Comparison of ENCODE assay signal across 15 cellular contexts in genomic region chr12:131720241-131720640, GRCh38. TPM values are rescaled to one million over a fixed set of nuclear protein-coding genes. Genes with fewer than 3 reads are reported as not detected.
DNase-seq lines count a peak whose midpoint lies in the region; ATAC-seq and TF ChIP-seq lines count a peak whose summit lies in the region.
"Had no signal": no experiment of that assay in that cellular context is flagged by ENCODE, and none has a peak within 500 bp of the region (broad histone marks: within the 10 kb centered on the region; RNA-seq: fewer than 3 reads in every experiment).

No MANE protein-coding gene starts in this region.

- no peaks in the 10 kb centered on the region for H3K79me1 ChIP-seq in H9 (ENCODE audit: insufficient read depth, low read depth, low read length, poor library complexity, severe bottlenecking)

- H3K9me3 ChIP-seq in H9 (ENCODE audit: control insufficient read depth, low read depth, low read length) (no peaks in the 10 kb centered on the region), HUES6 (ENCODE audit: control insufficient read depth, insufficient read depth, low read depth, low read length) (no peaks in the 10 kb centered on the region), osteoblast (ENCODE audit: low read depth, low read length) (no peaks in the 10 kb centered on the region), gastrocnemius medialis (no peaks in the 10 kb centered on the region)

- DNase-seq in H9: no peak
- DNase-seq in osteoblast (ENCODE audit: insufficient read length, low spot score, missing footprints): no peak
- no peak for DNase-seq in NCI-H748 (lab: John Stamatoyannopoulos, UW; ENCODE audit: unreplicated experiment)
- DNase-seq in gastrocnemius medialis: no peak
- DNase-seq: ACHN, COR-L47, DMS153, GOT3, Kasumi-1, NCI-H187 treated with DMSO at 0.1 percent for 48 hours, NCI-H69 had no signal

- no peak overlapping the region for H3K56ac ChIP-seq in H9 (ENCODE audit: insufficient read length, low read depth, low read length)

- no peak overlapping the region for H2BK20ac ChIP-seq in H9 (ENCODE audit: low read depth, low read length, poor library complexity, severe bottlenecking)

- no CpG with 5 or more reads among the region's 8 CpGs for WGBS in H9 (ENCODE audit: extremely low coverage, insufficient read length, low lambda C conversion rate)

- H3K4me2 ChIP-seq in H9 (ENCODE audit: insufficient read depth, insufficient read length, low read length): no peak overlapping the region
- no peak overlapping the region for H3K4me2 ChIP-seq in osteoblast (ENCODE audit: insufficient read depth, low read length)

- H3K36me3 ChIP-seq in HUES6 (ENCODE audit: control insufficient read depth, insufficient read depth, low read length): peaks cover 78% of the 10 kb centered on the region
- H3K36me3 ChIP-seq in osteoblast (ENCODE audit: insufficient read depth, low read length): peaks cover 68% of the 10 kb centered on the region
- H3K36me3 ChIP-seq in gastrocnemius medialis: peaks cover 3 to 78% of the 10 kb centered on the region in 2 donors

- no peak overlapping the region for H3K18ac ChIP-seq in H9 (ENCODE audit: insufficient read length, low read depth, low read length)

- no peak overlapping the region for H3K4me3 Mint-ChIP-seq in H9
- H3K4me3 Mint-ChIP-seq in brain: no peak overlapping the region
- H3K4me3 Mint-ChIP-seq: IgD-negative memory B cell had no signal

- no peak overlapping the region for H4K91ac ChIP-seq in H9 (ENCODE audit: insufficient read length, low read depth, low read length)

- H3K23ac ChIP-seq in H9 (ENCODE audit: insufficient read length, low read depth, low read length): no peak overlapping the region

- H4K8ac ChIP-seq in H9 (replicated peaks; ENCODE audit: insufficient read length, low read depth, low read length): no peak overlapping the region

- no peak overlapping the region for H2BK15ac ChIP-seq in H9 (ENCODE audit: low read depth, low read length)

- H3K79me2 ChIP-seq in H9 (ENCODE audit: insufficient read depth, low read length): peaks cover under 1% of the 10 kb centered on the region; the same call in 1 of the 2 replicates
- H3K79me2 ChIP-seq in osteoblast (ENCODE audit: insufficient read depth, low read length): peaks cover 65% of the 10 kb centered on the region

- H3K9me3 Mint-ChIP-seq in H9: no peaks in the 10 kb centered on the region
- H3K9me3 Mint-ChIP-seq in brain: no peaks in the 10 kb centered on the region
- H3K9me3 Mint-ChIP-seq: IgD-negative memory B cell had no signal

- in situ Hi-C loops in gastrocnemius medialis (cut with MboI; ENCODE audit: low sequenced_read_pairs in 4 of 4): no loop called here

- no peaks in the 10 kb centered on the region for H4K20me1 ChIP-seq in H9 (ENCODE audit: control insufficient read depth, insufficient read depth, insufficient read length)
- peaks cover 16% of the 10 kb centered on the region for H4K20me1 ChIP-seq in osteoblast (ENCODE audit: insufficient read depth, low read length)

- no peak for ATAC-seq in GM18511 (IDR thresholded peaks at IDR 0.05; ENCODE audit: unreplicated experiment)
- no peak for ATAC-seq in gastrocnemius medialis

- H3K4me1 Mint-ChIP-seq in H9 (peaks cover 41 to 46% of the 10 kb centered on the region in 2 experiments), brain (peaks cover 18% of the 10 kb centered on the region)
- H3K4me1 Mint-ChIP-seq: IgD-negative memory B cell had no signal

- H2BK120ac ChIP-seq in H9 (ENCODE audit: low read depth, low read length, poor library complexity, severe bottlenecking): no peak overlapping the region

- no peaks in the 10 kb centered on the region for H3K27me3 ChIP-seq in H9 (ENCODE audit: insufficient read depth, low read length)
- H3K27me3 ChIP-seq in HUES6 (ENCODE audit: control insufficient read depth, insufficient read depth, low read length): no peaks in the 10 kb centered on the region
- H3K27me3 ChIP-seq in osteoblast (ENCODE audit: insufficient read depth, low read length): no peaks in the 10 kb centered on the region
- no peaks in the 10 kb centered on the region for H3K27me3 ChIP-seq in gastrocnemius medialis

- no peak overlapping the region for H4K5ac ChIP-seq in H9 (ENCODE audit: insufficient read length, low read depth, low read length)

- no peak for TF ChIP-seq POLR2A in gastrocnemius medialis (IDR thresholded peaks at IDR 0.05)

- H3K27me3 Mint-ChIP-seq in H9 (ENCODE audit: low read depth): no peaks in the 10 kb centered on the region
- H3K27me3 Mint-ChIP-seq in brain: no peaks in the 10 kb centered on the region
- H3K27me3 Mint-ChIP-seq: IgD-negative memory B cell had no signal

- H3K27ac ChIP-seq in H9 (ENCODE audit: insufficient read length, low read depth, low read length) (no peak overlapping the region), HUES6 (ENCODE audit: low read depth, low read length) (peak overlapping the region; percentile 66), osteoblast (ENCODE audit: low read depth, low read length) (peak overlapping the region; percentile 15), gastrocnemius medialis (no peak overlapping the region)

- H3K27ac Mint-ChIP-seq in H9 (peak overlapping the region in 2 of 3 experiments; percentile 27 to 94; a peak in 3 of 7 replicates), brain (peak overlapping the region in 3 of 5 experiments; percentile 29 to 91 (median 83))
- H3K27ac Mint-ChIP-seq: IgD-negative memory B cell had no signal

- no peak overlapping the region for H3T11ph ChIP-seq in H9 (ENCODE audit: low read length)

- H3K9ac ChIP-seq in H9 (ENCODE audit: extremely low read depth, insufficient read length, low read length): no peak overlapping the region
- no peak overlapping the region for H3K9ac ChIP-seq in HUES6 (ENCODE audit: low read length)

- peaks cover 11% of the 10 kb centered on the region for H3K4me1 ChIP-seq in H9 (ENCODE audit: insufficient read depth, low read length)
- H3K4me1 ChIP-seq in HUES6 (ENCODE audit: control insufficient read depth, insufficient read depth, low read length): peaks cover 31% of the 10 kb centered on the region
- H3K4me1 ChIP-seq in osteoblast (ENCODE audit: insufficient read depth, low read length): peaks cover 10% of the 10 kb centered on the region
- no peaks in the 10 kb centered on the region for H3K4me1 ChIP-seq in gastrocnemius medialis

- H2AK5ac ChIP-seq in H9 (ENCODE audit: insufficient read length, low read length): no peak overlapping the region

- H2BK12ac ChIP-seq in H9 (ENCODE audit: insufficient read length, low read depth, low read length): no peak overlapping the region

- H2AFZ ChIP-seq in H9 (ENCODE audit: low read length) (no peak overlapping the region), osteoblast (ENCODE audit: low read length) (no peak overlapping the region)

- H3K14ac ChIP-seq in H9 (ENCODE audit: insufficient read depth, low read length): no peak overlapping the region

- no peaks in the 10 kb centered on the region for H3K23me2 ChIP-seq in H9 (ENCODE audit: insufficient read length, low read depth, low read length, poor library complexity, severe bottlenecking)

- intact Hi-C loops in gastrocnemius medialis (cut with DNase I; ENCODE audit: low total_unique reads): no loop called here

- H3K4ac ChIP-seq in H9 (ENCODE audit: low read depth, low read length): no peak overlapping the region

- H2BK5ac ChIP-seq in H9 (ENCODE audit: insufficient read length, low read length): no peak overlapping the region

- TF ChIP-seq CTCF in H9 (conservative IDR thresholded peaks at IDR 0.05): no peak
- TF ChIP-seq CTCF in brain (conservative IDR thresholded peaks at IDR 0.05): no peak
- no peak for TF ChIP-seq CTCF in osteoblast (IDR thresholded peaks at IDR 0.05; ENCODE audit: extremely low read depth, low read depth, low read length)
- no peak for TF ChIP-seq CTCF in gastrocnemius medialis (IDR thresholded peaks at IDR 0.05 in 4 of 5, conservative IDR thresholded peaks at IDR 0.05 in 1 of 5)

- H3K36me3 Mint-ChIP-seq in H9 (ENCODE audit: insufficient read depth in 1 of 3, low read depth in 3 of 3) (peaks cover 45 to 77% (median 67%) of the 10 kb centered on the region in 3 experiments), brain (peaks cover 84% of the 10 kb centered on the region)

- H3K4me3 ChIP-seq in HUES6 (ENCODE audit: low read depth, low read length): no peak overlapping the region
- no peak overlapping the region for H3K4me3 ChIP-seq in osteoblast (ENCODE audit: insufficient read depth, low read length)
- H3K4me3 ChIP-seq in gastrocnemius medialis: no peak overlapping the region

RNA-seq across cellular contexts. Expression of gene SFSWAP, which starts 9.4 kb away (rescaled TPM):
- 44.2 and 48.1 TPM in 2 replicates for total RNA-seq in H9 (2021)
- polyA plus RNA-seq in brain (ENCODE audit: insufficient read depth, low read depth, low replicate concordance): 24.9 TPM
- 30.1 and 31.1 TPM in 2 replicates for total RNA-seq in osteoblast
- total RNA-seq in gastrocnemius medialis: 10 to 100 TPM; 18.0 to 29.7 (median 25.4) TPM

Comparison
In these comparisons a context has a peak if more than half of its experiments do, and no peak if none do; other contexts are left out.
1. H3K27ac ChIP-seq: peak in HUES6 (single experiment) and osteoblast (single experiment); none in H9 (single experiment) and gastrocnemius medialis (0 of 4).